ENCODE assay signal across 18 cellular contexts in the genomic region with DNA sequence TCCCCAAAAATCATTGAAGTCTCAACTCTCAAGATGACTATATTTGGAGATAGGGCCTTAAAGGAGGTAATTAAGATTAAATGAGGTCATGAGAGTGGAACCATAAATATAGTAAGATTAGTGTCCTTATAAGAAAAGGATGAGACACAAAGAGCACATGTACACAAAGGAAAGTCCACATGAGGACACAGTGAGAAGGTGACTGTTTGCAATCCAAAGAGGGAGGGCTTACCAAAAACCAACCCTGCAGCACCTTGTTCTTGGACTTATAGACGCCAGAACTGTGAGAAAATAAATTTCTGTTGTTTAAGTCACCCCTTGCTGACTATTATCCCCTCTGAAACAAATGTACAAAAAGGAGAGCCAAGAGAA.
"Had no signal": no experiment of that assay in that cellular context is flagged by ENCODE, and none has a peak within 500 bp of the region (broad histone marks: within the 10 kb centered on the region; RNA-seq: fewer than 3 reads in every experiment).

No MANE protein-coding gene starts in this region.

- H3K9me3 ChIP-seq: ovary, suprapubic skin, tibial artery, upper lobe of right lung had no signal

- H3K4me1 Mint-ChIP-seq: endodermal cell, neural crest cell had no signal

- ATAC-seq: left lobe of liver; naive thymus-derived CD8-positive, alpha-beta T cell; stimulated activated naive CD8-positive, alpha-beta T cell treated with anti-CD3 and anti-CD28 coated beads, Interleukin-15, Interleukin-2, amounts not matched to agents 100 U/mL and 50 U/mL, for 24 hours; upper lobe of right lung had no signal

- H3K27ac ChIP-seq: suprapubic skin, upper lobe of right lung had no signal

- H3K27me3 Mint-ChIP-seq: naive thymus-derived CD8-positive, alpha-beta T cell had no signal

- H3K27me3 ChIP-seq: heart right ventricle, ovary, right atrium auricular region, suprapubic skin, tibial artery, upper lobe of right lung had no signal

- H3K4me3 Mint-ChIP-seq: endodermal cell; naive thymus-derived CD8-positive, alpha-beta T cell; neural crest cell had no signal

- H3K9me3 Mint-ChIP-seq: endodermal cell had no signal

- H3K36me3 ChIP-seq: heart right ventricle, ovary, right atrium auricular region, suprapubic skin, tibial artery, upper lobe of right lung had no signal

- H3K4me3 ChIP-seq: coronary artery, heart right ventricle, ovary, right atrium auricular region, suprapubic skin, tibial artery, upper lobe of right lung had no signal

- DNase-seq: effector CD4-positive, alpha-beta T cell; hypothalamus; mammary epithelial cell; naive thymus-derived CD8-positive, alpha-beta T cell; nucleus accumbens; small intestine; stimulated activated CD4-positive, alpha-beta T cell treated with anti-CD3 and anti-CD28 coated beads, Interleukin-2, amount 100 ng/mL, for 48 hours; stimulated activated naive CD8-positive, alpha-beta T cell treated with anti-CD3 and anti-CD28 coated beads, Interleukin-15, Interleukin-2, amounts not matched to agents 100 U/mL and 50 U/mL, for 24 hours; tibial artery; upper lobe of right lung had no signal

- H3K27ac Mint-ChIP-seq: endodermal cell; naive thymus-derived CD8-positive, alpha-beta T cell had no signal
